24 cellular contexts compared by ENCODE assay signal in the genomic region with DNA sequence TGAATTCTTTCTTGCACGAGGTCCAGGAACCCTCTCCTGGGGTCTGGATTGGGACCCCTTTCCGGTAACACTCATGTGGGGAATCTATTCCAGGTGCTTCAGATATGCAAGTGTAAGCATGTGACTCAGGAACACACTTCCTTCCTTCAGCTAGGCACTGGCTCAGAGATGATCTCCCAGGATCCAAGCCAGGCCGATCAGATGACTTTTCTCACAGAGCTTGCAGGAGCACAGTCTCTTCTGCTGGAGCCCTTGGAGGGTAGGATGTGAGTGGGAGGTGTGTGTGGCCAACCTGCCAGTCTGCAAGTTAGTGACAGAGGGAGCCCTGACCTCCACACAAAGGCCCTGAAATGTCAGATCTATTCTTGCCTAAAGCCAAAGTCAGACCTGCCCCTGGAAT.
DNase-seq lines count a peak whose midpoint lies in the region; ATAC-seq and TF ChIP-seq lines count a peak whose summit lies in the region.
"Had no signal": no experiment of that assay in that cellular context is flagged by ENCODE, and none has a peak within 500 bp of the region (broad histone marks: within the 10 kb centered on the region; RNA-seq: fewer than 3 reads in every experiment).

No MANE protein-coding gene starts in this region.

- H3K9me3 ChIP-seq in HEK293 (ENCODE audit: control insufficient read depth, insufficient read depth, low read depth, low read length): no peaks in the 10 kb centered on the region
- H3K9me3 ChIP-seq in testis: no peaks in the 10 kb centered on the region
- H3K9me3 ChIP-seq: BLaER1, HAP-1, SK-N-SH had no signal

- intact Hi-C loops in testis (cut with DNase I; ENCODE audit: low total_unique reads): no loop called here

- peak; percentile 34 for DNase-seq in dermis blood vessel endothelial cell
- DNase-seq in left lobe of liver (ENCODE audit: low spot score): peak; percentile 16
- DNase-seq in testis: peak; percentile 38
- DNase-seq in NCI-H1092 treated with DMSO at 0.1 percent for 48 hours (lab: John Stamatoyannopoulos, UW): no peak
- no peak for DNase-seq in activated CD8-positive, alpha-beta memory T cell treated with anti-CD3 and anti-CD28 coated beads for 24 hours
- DNase-seq: CD4-positive, CD25-positive, alpha-beta regulatory T cell; DMS53; MM.1S; NCI-H1417; NCI-H1694; NCI-H2081; NCI-H2171; NCI-H226; NCI-H510A treated with DMSO at 0.1 percent for 48 hours; NCI-H774; SIG-M5; SK-N-SH had no signal

- H3K4me3 ChIP-seq in HEK293 (ENCODE audit: low read depth, low read length): no peak overlapping the region
- H3K4me3 ChIP-seq in testis: no peak overlapping the region
- H3K4me3 ChIP-seq: BLaER1, GM23338, HAP-1 had no signal

- no peaks in the 10 kb centered on the region for H3K27me3 ChIP-seq in testis

- 45 to 63% methylated on average over 3 of the region's 3 CpGs for WGBS in testis, 2 donors

- TF ChIP-seq POLR2A in testis (IDR thresholded peaks at IDR 0.05): no peak

- CTCF ChIA-PET in HEK293 (lab: Yijun Ruan, JAX): interaction anchor here (0.8 kb wide), 1 partner anchor 212 kb away, joined by 3 read pairs; no protein-coding TSS in a partner anchor

- POLR2A ChIA-PET in HEK293 (lab: Yijun Ruan, JAX): no interaction called here

- H3K36me3 ChIP-seq in HEK293 (ENCODE audit: control insufficient read depth in 2 of 2, insufficient read depth in 1 of 2, low read length in 2 of 2): no peaks in the 10 kb centered on the region
- no peaks in the 10 kb centered on the region for H3K36me3 ChIP-seq in testis (ENCODE audit: low read depth, missing control alignments)
- H3K36me3 ChIP-seq: BLaER1, HAP-1 had no signal

- no peaks in the 10 kb centered on the region for H3K4me1 ChIP-seq in HEK293 (ENCODE audit: control insufficient read depth, insufficient read depth, low read length)
- H3K4me1 ChIP-seq in testis: no peaks in the 10 kb centered on the region
- H3K4me1 ChIP-seq: BLaER1 had no signal

- TF ChIP-seq CTCF in HEK293 (tag by site-specific recombination; IDR thresholded peaks at IDR 0.05) (no peak), testis (IDR thresholded peaks at IDR 0.05) (no peak)

- ATAC-seq in left lobe of liver: no peak
- ATAC-seq in HG03442 (IDR thresholded peaks at IDR 0.05; ENCODE audit: unreplicated experiment): no peak
- no peak for ATAC-seq in HG03280 (IDR thresholded peaks at IDR 0.05; ENCODE audit: unreplicated experiment)

- no peak overlapping the region for H3K27ac ChIP-seq in HEK293 (ENCODE audit: extremely low read depth, low read depth, low read length)
- no peak overlapping the region for H3K27ac ChIP-seq in testis
- H3K27ac ChIP-seq: BLaER1, KMS-11 had no signal

TF ChIP-seq in HEK293, 187 proteins besides CTCF, POLR2A, EP300 and RAD21:
- 0 out of 2 replicates have a peak, but pooled peaks have one; percentile 17 for TF ChIP-seq ZFHX2 (tag by site-specific recombination; conservative IDR thresholded peaks at IDR 0.05)
- TF ChIP-seq, protein P1, sequence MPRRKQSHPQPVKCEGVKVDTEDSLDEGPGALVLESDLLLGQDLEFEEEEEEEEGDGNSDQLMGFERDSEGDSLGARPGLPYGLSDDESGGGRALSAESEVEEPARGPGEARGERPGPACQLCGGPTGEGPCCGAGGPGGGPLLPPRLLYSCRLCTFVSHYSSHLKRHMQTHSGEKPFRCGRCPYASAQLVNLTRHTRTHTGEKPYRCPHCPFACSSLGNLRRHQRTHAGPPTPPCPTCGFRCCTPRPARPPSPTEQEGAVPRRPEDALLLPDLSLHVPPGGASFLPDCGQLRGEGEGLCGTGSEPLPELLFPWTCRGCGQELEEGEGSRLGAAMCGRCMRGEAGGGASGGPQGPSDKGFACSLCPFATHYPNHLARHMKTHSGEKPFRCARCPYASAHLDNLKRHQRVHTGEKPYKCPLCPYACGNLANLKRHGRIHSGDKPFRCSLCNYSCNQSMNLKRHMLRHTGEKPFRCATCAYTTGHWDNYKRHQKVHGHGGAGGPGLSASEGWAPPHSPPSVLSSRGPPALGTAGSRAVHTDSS (tag by site-specific recombination; IDR thresholded peaks at IDR 0.05): no peak
TF ChIP-seq in HEK293: peak in this region for 1.

Comparison
In these comparisons a context has a peak if more than half of its experiments do, and no peak if none do; other contexts are left out.
1. DNase-seq: peak in dermis blood vessel endothelial cell (single experiment), left lobe of liver (single experiment) and testis (single experiment); none in NCI-H1092 treated with DMSO at 0.1 percent for 48 hours (single experiment) and activated CD8-positive, alpha-beta memory T cell treated with anti-CD3 and anti-CD28 coated beads for 24 hours (single experiment).